ENCODE assay signal across 13 cellular contexts in the genomic region with DNA sequence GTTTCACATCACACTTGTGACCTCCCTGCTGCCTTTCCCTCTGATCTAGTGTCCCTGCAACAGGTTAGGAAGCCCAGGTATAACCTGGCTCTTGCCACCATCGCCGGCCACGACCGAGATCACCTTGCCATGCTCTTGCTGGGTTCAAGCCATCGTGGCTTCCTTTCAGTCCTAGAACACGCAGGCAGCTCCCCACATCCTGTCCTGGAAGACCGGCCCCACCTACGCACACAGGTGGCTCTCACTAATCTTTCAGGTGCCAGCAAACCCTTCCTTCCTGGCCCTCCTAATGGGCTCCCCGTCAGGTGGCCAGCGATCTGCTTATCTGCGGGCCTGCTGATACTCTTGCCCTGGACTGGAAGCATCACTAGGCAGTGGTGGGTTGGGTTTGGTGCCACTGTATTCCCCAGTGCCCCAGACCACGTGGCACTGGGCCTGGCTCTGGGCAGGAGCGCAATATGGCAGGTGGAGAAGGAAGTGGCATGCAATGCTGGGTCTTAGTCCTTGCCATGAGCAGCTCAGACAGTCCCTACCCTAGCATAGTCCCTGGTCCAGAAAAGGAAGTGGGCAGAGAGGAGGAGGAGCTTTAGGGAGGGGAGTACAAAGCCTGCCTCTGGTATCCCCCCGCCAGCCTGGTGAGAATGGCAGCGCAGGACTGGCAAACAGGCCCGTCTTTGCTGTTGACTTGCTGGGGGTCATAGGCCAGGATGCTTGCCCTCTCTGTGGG. TPM values are rescaled to one million over a fixed set of nuclear protein-coding genes. Genes with fewer than 3 reads are reported as not detected.
A peak's percentile ranks its signal among the peaks of the same experiment; 100 is the strongest.
DNase-seq lines count a peak whose midpoint lies in the region; ATAC-seq and TF ChIP-seq lines count a peak whose summit lies in the region.
"Had no signal": no experiment of that assay in that cellular context is flagged by ENCODE, and none has a peak within 500 bp of the region (broad histone marks: within the 10 kb centered on the region; RNA-seq: fewer than 3 reads in every experiment).

No MANE protein-coding gene starts in this region.

- 67 to 73% methylated on average over 13 to 16 of the region's 16 CpGs for WGBS in body of pancreas, 2 donors

- TF ChIP-seq POLR2A in body of pancreas (IDR thresholded peaks at IDR 0.05) (no peak), erythroblast (IDR thresholded peaks at IDR 0.05; ENCODE audit: low read length) (no peak)

- H3K4me3 Mint-ChIP-seq in activated CD4-positive, alpha-beta T cell treated with anti-CD3 and anti-CD28 coated beads, Interleukin-2, amount 10 ng/mL, durations not matched to agents 24 days and 14 days = peak overlapping the region; percentile 56

- no peaks in the 10 kb centered on the region for H3K27me3 Mint-ChIP-seq in activated CD4-positive, alpha-beta T cell treated with anti-CD3 and anti-CD28 coated beads, Interleukin-2, amount 10 ng/mL, durations not matched to agents 24 days and 14 days

- H3K4me1 Mint-ChIP-seq in activated CD4-positive, alpha-beta T cell treated with anti-CD3 and anti-CD28 coated beads, Interleukin-2, amount 10 ng/mL, durations not matched to agents 24 days and 14 days = peaks cover 21% of the 10 kb centered on the region

- H3K27ac Mint-ChIP-seq in activated CD4-positive, alpha-beta T cell treated with anti-CD3 and anti-CD28 coated beads, Interleukin-2, amount 10 ng/mL, durations not matched to agents 24 days and 14 days = peak overlapping the region; percentile 16

- intact Hi-C loops in activated CD4-positive, alpha-beta T cell treated with anti-CD3 and anti-CD28 coated beads, Interleukin-2, amount 10 ng/mL, durations not matched to agents 24 days and 14 days (cut with micrococcal nuclease) = no loop called here
- intact Hi-C loops in body of pancreas (cut with DNase I) = no loop called here

- peak overlapping the region in 2 of 3 donors; percentile 12 to 40 for H3K9ac ChIP-seq in skeletal muscle tissue (ENCODE audit: low read depth in 1 of 3, low read length in 3 of 3)

- H3K9me3 Mint-ChIP-seq in activated CD4-positive, alpha-beta T cell treated with anti-CD3 and anti-CD28 coated beads, Interleukin-2, amount 10 ng/mL, durations not matched to agents 24 days and 14 days = no peaks in the 10 kb centered on the region

- no peaks in the 10 kb centered on the region for H3K36me3 Mint-ChIP-seq in activated CD4-positive, alpha-beta T cell treated with anti-CD3 and anti-CD28 coated beads, Interleukin-2, amount 10 ng/mL, durations not matched to agents 24 days and 14 days (ENCODE audit: low read depth)

- no peaks in the 10 kb centered on the region for H3K27me3 ChIP-seq in body of pancreas
- no peaks in the 10 kb centered on the region for H3K27me3 ChIP-seq in skeletal muscle tissue (ENCODE audit: control insufficient read depth in 3 of 3, insufficient read depth in 3 of 3, low read length in 3 of 3)
- H3K27me3 ChIP-seq: colonic mucosa, pancreas had no signal

- H3K4me1 ChIP-seq in body of pancreas (peaks cover 54% of the 10 kb centered on the region), skeletal muscle tissue (ENCODE audit: control insufficient read depth in 3 of 3, insufficient read depth in 3 of 3, low read length in 3 of 3) (peaks cover 35 to 61% (median 40%) of the 10 kb centered on the region in 3 donors)

- no peak overlapping the region for H3K4me3 ChIP-seq in body of pancreas
- no peak overlapping the region for H3K4me3 ChIP-seq in skeletal muscle tissue (ENCODE audit: low read length in 3 of 3)
- H3K4me3 ChIP-seq: colonic mucosa, pancreas had no signal

- no peak for ATAC-seq in body of pancreas

- no peak for DNase-seq in activated CD4-positive, alpha-beta T cell treated with anti-CD3 and anti-CD28 coated beads, Interleukin-2, amount 10 ng/mL, durations not matched to agents 24 days and 14 days
- no peak for DNase-seq in activated CD4-positive, alpha-beta T cell treated with anti-CD3 and anti-CD28 coated beads for 4 hours
- DNase-seq in body of pancreas (no peak), HuH-7 (ENCODE audit: low spot score) (no peak), NCI-H2196 treated with DMSO at 0.1 percent for 48 hours (lab: John Stamatoyannopoulos, UW; ENCODE audit: unreplicated experiment) (no peak), erythroblast (lab: John Stamatoyannopoulos, UW) (no peak)
- DNase-seq: ACHN, colonic mucosa, NCI-H187 treated with DMSO at 0.1 percent for 48 hours, pancreas, T1000 had no signal

- H3K27ac ChIP-seq in KOPT-K1 (ENCODE audit: low read depth, low read length, poor library complexity, severe bottlenecking) (peak overlapping the region; percentile 43), body of pancreas (peak overlapping the region in 3 of 4 donors; percentile 61 to 79 (median 70)), skeletal muscle tissue (ENCODE audit: low read depth, low read length) (no peak overlapping the region)
- H3K27ac ChIP-seq: colonic mucosa had no signal

- TF ChIP-seq CTCF in body of pancreas (IDR thresholded peaks at IDR 0.05) = no peak

- H3K9me3 ChIP-seq in KOPT-K1 (ENCODE audit: insufficient read depth, low read length, poor library complexity, severe bottlenecking) (no peaks in the 10 kb centered on the region), body of pancreas (no peaks in the 10 kb centered on the region), skeletal muscle tissue (ENCODE audit: control insufficient read depth in 3 of 3, low read length in 3 of 3) (no peaks in the 10 kb centered on the region)
- H3K9me3 ChIP-seq: colonic mucosa, pancreas had no signal

- H3K36me3 ChIP-seq in KOPT-K1 (ENCODE audit: insufficient read depth, low read length) (peaks cover 12% of the 10 kb centered on the region; the same call in 1 of the 2 replicates), body of pancreas (replicated peaks in 1 of 2; ENCODE audit: insufficient read depth in 1 of 2, low read depth in 2 of 2) (no peaks in the 10 kb centered on the region), skeletal muscle tissue (ENCODE audit: control insufficient read depth in 3 of 3, insufficient read depth in 3 of 3, low read length in 3 of 3) (peaks cover 0 to 2% (median 0%) of the 10 kb centered on the region in 3 donors)
- H3K36me3 ChIP-seq: colonic mucosa, pancreas had no signal

RNA-seq across cellular contexts. Expression of gene PPP1R37, which starts 11.8 kb away (rescaled TPM):
- total RNA-seq in activated CD4-positive, alpha-beta T cell treated with anti-CD3 and anti-CD28 coated beads, Interleukin-2, amount 10 ng/mL, durations not matched to agents 24 days and 14 days = 20.3 and 21.8 TPM in 2 replicates
- 10 to 100 TPM; 16.6 to 49.8 TPM for total RNA-seq in body of pancreas
- 16.2 TPM for total RNA-seq in skeletal muscle tissue

RNA-seq across cellular contexts. Expression of gene GEMIN7, which starts 25.8 kb away (rescaled TPM):
- total RNA-seq in activated CD4-positive, alpha-beta T cell treated with anti-CD3 and anti-CD28 coated beads, Interleukin-2, amount 10 ng/mL, durations not matched to agents 24 days and 14 days = 51.5 and 54.3 TPM in 2 replicates
- 10 to 100 TPM; 15.8 to 19.5 TPM for total RNA-seq in body of pancreas
- total RNA-seq in skeletal muscle tissue = 16.7 TPM

RNA-seq across cellular contexts. Expression of gene ZNF296, which starts 28.5 kb away (rescaled TPM):
- total RNA-seq in activated CD4-positive, alpha-beta T cell treated with anti-CD3 and anti-CD28 coated beads, Interleukin-2, amount 10 ng/mL, durations not matched to agents 24 days and 14 days = 4.7 and 5.3 TPM in 2 replicates
- total RNA-seq in body of pancreas (under 1 TPM in 1 of 2 donors, not detected in 1; 0.26 TPM), skeletal muscle tissue (not detected)

RNA-seq across cellular contexts. Expression of gene NKPD1, which starts 56.0 kb away (rescaled TPM):
- total RNA-seq in activated CD4-positive, alpha-beta T cell treated with anti-CD3 and anti-CD28 coated beads, Interleukin-2, amount 10 ng/mL, durations not matched to agents 24 days and 14 days = 0.16 and 0.28 TPM in 2 replicates
- not detected for total RNA-seq in body of pancreas
- total RNA-seq in skeletal muscle tissue = not detected
